Comparison of ENCODE assay signal across 1 cellular context in the genomic region with DNA sequence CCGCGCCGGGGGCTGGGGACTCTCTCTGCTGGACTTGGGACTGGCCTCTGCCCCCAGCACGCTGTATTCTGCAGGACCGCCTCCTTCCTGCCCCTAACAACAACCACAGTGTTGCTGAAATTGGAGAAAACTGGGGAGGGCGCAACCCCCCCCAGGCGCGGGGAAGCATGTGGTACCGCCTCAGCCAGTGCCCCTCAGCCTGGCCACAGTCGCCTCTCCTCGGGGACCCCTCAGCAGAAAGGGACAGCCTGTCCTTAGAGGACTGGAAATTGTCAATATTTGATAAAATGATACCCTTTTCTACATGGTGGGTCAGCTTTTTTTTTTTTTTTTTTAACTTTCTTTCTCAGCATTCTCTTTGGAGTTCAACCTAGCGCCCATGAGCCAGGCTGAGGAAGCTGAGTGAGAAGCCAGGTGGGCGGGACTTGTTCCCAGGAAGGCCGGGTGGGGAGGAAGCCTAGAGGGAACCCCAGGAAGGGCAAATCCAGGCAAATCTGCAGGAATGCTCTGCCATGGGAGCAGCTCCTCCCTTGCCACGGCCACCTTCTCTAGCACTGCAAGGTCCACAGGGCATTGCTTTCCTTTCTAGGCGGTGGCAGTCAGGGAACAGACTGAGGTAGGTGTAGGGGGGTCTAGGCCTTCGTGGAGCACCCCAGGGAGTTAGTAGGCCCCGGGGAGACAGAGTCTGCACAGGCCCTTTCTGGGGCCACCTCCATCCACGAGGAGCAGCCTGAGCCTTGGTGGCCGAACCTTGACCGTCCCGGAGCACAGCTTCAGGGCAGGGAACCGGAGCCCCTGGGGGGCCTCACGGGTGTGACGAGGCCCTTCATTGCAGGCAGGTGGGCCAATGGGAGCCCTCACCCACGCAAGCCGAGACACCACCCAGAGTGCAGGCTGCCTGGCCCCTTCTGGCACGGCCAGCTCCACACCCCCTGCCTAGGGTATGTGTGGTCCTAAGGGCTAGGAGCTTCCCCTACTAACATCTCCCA.
TF ChIP-seq lines count a peak whose summit lies in the region.

No MANE protein-coding gene starts in this region.

TF ChIP-seq in HepG2, 621 proteins besides CTCF, POLR2A, EP300 and RAD21 (continued from another document):
- TF ChIP-seq HMG20A (CRISPR knock-in tag; IDR thresholded peaks at IDR 0.05; ENCODE audit: borderline replicate concordance) (0 out of 2 replicates have a peak, but pooled peaks have one; percentile 12), ZZZ3 (CRISPR knock-in tag; IDR thresholded peaks at IDR 0.05; ENCODE audit: borderline replicate concordance) (0 out of 2 replicates have a peak, but pooled peaks have one; percentile 54), ZBTB38 (CRISPR knock-in tag; IDR thresholded peaks at IDR 0.05) (0 out of 2 replicates have a peak, but pooled peaks have one; percentile 1), ZNF878 (CRISPR knock-in tag; IDR thresholded peaks at IDR 0.05) (0 out of 2 replicates have a peak, but pooled peaks have one; percentile 75), ZNF557 (CRISPR knock-in tag; IDR thresholded peaks at IDR 0.05) (0 out of 2 replicates have a peak, but pooled peaks have one; percentile 80), ZNF615 (CRISPR knock-in tag; IDR thresholded peaks at IDR 0.05; ENCODE audit: borderline replicate concordance) (no peak), MIXL1 (CRISPR knock-in tag; IDR thresholded peaks at IDR 0.05) (peak; percentile 51; the same call in 1 of the 2 replicates), IRX3 (CRISPR knock-in tag; IDR thresholded peaks at IDR 0.05; ENCODE audit: borderline replicate concordance, low read depth) (no peak), TBL1XR1 (IDR thresholded peaks at IDR 0.05; ENCODE audit: borderline replicate concordance, low read length, partially characterized antibody) (no peak), ZMYM4 (CRISPR knock-in tag; IDR thresholded peaks at IDR 0.05) (peak; percentile 8; the same call in 1 of the 2 replicates), ZNF124 (CRISPR knock-in tag; IDR thresholded peaks at IDR 0.05) (peak; percentile 22; the same call in 1 of the 2 replicates), ZNF713 (CRISPR knock-in tag; IDR thresholded peaks at IDR 0.05) (no peak), ZSCAN25 (CRISPR knock-in tag; IDR thresholded peaks at IDR 0.05) (0 out of 2 replicates have a peak, but pooled peaks have one; percentile 32), TAF1 (CRISPR knock-in tag; IDR thresholded peaks at IDR 0.05) (no peak), HNRNPL (IDR thresholded peaks at IDR 0.05; ENCODE audit: low read depth, low read length) (peak; percentile 75), FOSL1 (CRISPR knock-in tag; IDR thresholded peaks at IDR 0.05; ENCODE audit: borderline replicate concordance) (no peak), ZNF569 (CRISPR knock-in tag; IDR thresholded peaks at IDR 0.05; ENCODE audit: borderline replicate concordance) (no peak), GTF3A (CRISPR knock-in tag; conservative IDR thresholded peaks at IDR 0.05) (no peak), MEIS1 (CRISPR knock-in tag; IDR thresholded peaks at IDR 0.05; ENCODE audit: borderline replicate concordance) (no peak), SP5 (CRISPR knock-in tag; IDR thresholded peaks at IDR 0.05; ENCODE audit: borderline replicate concordance, low read depth) (peak; percentile 91), ZNF367 (CRISPR knock-in tag; IDR thresholded peaks at IDR 0.05; ENCODE audit: borderline replicate concordance) (no peak), POLR2G (IDR thresholded peaks at IDR 0.05; ENCODE audit: low read depth, low read length) (peak; percentile 42; the same call in 1 of the 2 replicates), GATA4 (IDR thresholded peaks at IDR 0.05; ENCODE audit: borderline replicate concordance, low read depth) (no peak), ZNF891 (CRISPR knock-in tag; IDR thresholded peaks at IDR 0.05) (no peak), THYN1 (CRISPR knock-in tag; IDR thresholded peaks at IDR 0.05; ENCODE audit: borderline replicate concordance, low read depth) (0 out of 2 replicates have a peak, but pooled peaks have one; percentile 34), SOX6 (IDR thresholded peaks at IDR 0.05) (no peak), SOX6 (CRISPR knock-in tag; IDR thresholded peaks at IDR 0.05) (peak; percentile 35; the same call in 1 of the 2 replicates), CCAR2 (optimal IDR thresholded peaks at IDR 0.05; ENCODE audit: low read depth, low read length) (no peak), ZNF644 (CRISPR knock-in tag; IDR thresholded peaks at IDR 0.05; ENCODE audit: low read depth) (no peak), RXRA (CRISPR knock-in tag; IDR thresholded peaks at IDR 0.05) (no peak), CENPX (CRISPR knock-in tag; IDR thresholded peaks at IDR 0.05) (no peak), ZFP82 (CRISPR knock-in tag; IDR thresholded peaks at IDR 0.05; ENCODE audit: borderline replicate concordance) (no peak), CHD4 (IDR thresholded peaks at IDR 0.05; ENCODE audit: borderline replicate concordance, low read length) (no peak), ZNF790 (CRISPR knock-in tag; IDR thresholded peaks at IDR 0.05; ENCODE audit: borderline replicate concordance) (no peak)
- TF ChIP-seq, protein P1, sequence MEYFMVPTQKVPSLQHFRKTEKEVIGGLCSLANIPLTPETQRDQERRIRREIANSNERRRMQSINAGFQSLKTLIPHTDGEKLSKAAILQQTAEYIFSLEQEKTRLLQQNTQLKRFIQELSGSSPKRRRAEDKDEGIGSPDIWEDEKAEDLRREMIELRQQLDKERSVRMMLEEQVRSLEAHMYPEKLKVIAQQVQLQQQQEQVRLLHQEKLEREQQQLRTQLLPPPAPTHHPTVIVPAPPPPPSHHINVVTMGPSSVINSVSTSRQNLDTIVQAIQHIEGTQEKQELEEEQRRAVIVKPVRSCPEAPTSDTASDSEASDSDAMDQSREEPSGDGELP (IDR thresholded peaks at IDR 0.05; ENCODE audit: borderline replicate concordance, low read depth) = peak; percentile 41; the same call in 1 of the 2 replicates
- TF ChIP-seq, protein P2, sequence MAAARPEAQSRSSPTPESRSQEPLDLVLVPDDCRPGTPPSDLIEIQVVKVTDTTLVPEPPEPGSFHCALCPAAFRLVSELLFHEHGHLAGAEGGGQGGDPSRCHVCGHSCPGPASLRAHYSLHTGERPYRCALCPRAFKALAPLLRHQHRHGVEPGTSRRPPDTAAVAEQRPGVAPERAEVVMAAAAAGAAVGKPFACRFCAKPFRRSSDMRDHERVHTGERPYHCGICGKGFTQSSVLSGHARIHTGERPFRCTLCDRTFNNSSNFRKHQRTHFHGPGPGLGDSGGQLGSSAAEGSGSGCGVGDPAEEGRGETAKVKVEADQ (CRISPR knock-in tag; IDR thresholded peaks at IDR 0.05; ENCODE audit: borderline replicate concordance) = no peak
- TF ChIP-seq, protein P3, sequence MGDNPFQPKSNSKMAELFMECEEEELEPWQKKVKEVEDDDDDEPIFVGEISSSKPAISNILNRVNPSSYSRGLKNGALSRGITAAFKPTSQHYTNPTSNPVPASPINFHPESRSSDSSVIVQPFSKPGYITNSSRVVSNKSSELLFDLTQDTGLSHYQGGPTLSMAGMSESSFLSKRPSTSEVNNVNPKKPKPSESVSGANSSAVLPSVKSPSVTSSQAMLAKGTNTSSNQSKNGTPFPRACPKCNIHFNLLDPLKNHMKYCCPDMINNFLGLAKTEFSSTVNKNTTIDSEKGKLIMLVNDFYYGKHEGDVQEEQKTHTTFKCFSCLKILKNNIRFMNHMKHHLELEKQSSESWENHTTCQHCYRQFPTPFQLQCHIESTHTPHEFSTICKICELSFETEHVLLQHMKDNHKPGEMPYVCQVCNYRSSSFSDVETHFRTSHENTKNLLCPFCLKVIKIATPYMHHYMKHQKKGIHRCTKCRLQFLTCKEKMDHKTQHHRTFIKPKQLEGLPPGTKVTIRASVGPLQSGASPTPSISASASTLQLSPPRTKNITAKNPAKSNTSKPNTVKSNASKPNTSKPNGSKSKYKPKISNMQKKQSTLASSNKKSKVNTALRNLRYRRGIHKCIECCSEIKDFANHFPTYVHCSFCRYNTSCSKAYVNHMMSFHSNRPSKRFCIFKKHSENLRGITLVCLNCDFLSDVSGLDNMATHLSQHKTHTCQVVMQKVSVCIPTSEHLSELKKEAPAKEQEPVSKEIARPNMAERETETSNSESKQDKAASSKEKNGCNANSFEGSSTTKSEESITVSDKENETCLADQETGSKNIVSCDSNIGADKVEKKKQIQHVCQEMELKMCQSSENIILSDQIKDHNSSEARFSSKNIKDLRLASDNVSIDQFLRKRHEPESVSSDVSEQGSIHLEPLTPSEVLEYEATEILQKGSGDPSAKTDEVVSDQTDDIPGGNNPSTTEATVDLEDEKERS (CRISPR knock-in tag; IDR thresholded peaks at IDR 0.05) = no peak
- TF ChIP-seq, protein P4, sequence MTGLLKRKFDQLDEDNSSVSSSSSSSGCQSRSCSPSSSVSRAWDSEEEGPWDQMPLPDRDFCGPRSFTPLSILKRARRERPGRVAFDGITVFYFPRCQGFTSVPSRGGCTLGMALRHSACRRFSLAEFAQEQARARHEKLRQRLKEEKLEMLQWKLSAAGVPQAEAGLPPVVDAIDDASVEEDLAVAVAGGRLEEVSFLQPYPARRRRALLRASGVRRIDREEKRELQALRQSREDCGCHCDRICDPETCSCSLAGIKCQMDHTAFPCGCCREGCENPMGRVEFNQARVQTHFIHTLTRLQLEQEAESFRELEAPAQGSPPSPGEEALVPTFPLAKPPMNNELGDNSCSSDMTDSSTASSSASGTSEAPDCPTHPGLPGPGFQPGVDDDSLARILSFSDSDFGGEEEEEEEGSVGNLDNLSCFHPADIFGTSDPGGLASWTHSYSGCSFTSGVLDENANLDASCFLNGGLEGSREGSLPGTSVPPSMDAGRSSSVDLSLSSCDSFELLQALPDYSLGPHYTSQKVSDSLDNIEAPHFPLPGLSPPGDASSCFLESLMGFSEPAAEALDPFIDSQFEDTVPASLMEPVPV (CRISPR knock-in tag; IDR thresholded peaks at IDR 0.05) = 0 out of 2 replicates have a peak, but pooled peaks have one; percentile 52
- TF ChIP-seq, protein P5, sequence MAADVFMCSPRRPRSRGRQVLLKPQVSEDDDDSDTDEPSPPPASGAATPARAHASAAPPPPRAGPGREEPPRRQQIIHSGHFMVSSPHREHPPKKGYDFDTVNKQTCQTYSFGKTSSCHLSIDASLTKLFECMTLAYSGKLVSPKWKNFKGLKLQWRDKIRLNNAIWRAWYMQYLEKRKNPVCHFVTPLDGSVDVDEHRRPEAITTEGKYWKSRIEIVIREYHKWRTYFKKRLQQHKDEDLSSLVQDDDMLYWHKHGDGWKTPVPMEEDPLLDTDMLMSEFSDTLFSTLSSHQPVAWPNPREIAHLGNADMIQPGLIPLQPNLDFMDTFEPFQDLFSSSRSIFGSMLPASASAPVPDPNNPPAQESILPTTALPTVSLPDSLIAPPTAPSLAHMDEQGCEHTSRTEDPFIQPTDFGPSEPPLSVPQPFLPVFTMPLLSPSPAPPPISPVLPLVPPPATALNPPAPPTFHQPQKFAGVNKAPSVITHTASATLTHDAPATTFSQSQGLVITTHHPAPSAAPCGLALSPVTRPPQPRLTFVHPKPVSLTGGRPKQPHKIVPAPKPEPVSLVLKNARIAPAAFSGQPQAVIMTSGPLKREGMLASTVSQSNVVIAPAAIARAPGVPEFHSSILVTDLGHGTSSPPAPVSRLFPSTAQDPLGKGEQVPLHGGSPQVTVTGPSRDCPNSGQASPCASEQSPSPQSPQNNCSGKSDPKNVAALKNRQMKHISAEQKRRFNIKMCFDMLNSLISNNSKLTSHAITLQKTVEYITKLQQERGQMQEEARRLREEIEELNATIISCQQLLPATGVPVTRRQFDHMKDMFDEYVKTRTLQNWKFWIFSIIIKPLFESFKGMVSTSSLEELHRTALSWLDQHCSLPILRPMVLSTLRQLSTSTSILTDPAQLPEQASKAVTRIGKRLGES (CRISPR knock-in tag; IDR thresholded peaks at IDR 0.05; ENCODE audit: borderline replicate concordance) = no peak
